ENCODE assay signal across 13 cellular contexts in the genomic region with DNA sequence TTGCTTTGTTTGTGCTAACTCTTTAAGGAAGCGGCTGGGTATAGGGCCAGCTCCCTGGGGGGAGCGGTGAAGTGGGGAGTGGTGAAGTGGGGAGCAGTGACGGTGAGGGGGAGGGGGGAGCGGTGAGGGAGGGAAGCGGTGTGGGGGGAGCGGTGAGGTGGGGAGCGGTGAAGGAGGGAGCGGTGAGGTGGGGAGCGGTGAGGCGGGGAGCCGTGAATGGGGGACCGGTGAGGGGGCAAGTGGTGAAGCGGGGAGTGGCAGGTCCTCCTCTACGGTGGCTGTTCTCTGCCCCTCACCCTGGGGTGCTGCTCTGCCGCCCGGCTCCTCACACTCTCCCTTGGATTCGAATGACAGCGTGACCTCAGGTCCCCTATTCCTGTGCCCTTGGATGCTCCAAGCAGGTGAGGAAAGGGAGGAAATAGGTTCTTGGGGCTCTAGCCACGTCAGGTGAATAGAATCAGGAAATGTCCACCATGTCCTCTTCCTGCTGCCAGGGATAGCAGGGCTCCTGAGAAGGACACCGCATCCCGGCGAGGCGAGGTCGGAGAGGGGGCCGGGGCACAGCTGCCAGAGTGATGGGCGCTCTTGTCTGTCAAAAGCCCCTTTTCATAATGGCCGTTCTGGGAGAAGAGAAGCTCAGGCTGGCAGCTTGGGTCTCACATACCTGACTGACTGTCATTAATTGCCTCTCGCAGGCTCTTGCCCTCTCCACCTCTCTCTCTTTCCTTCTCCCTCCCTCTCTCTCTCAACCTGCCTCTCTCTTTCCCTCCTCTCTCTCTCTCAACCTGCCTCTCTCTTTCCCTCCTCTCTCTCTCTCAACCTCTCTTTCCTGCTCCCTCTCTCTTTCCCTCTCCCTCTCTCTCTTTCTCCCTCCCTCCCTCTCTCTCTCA.
DNase-seq lines count a peak whose midpoint lies in the region; ATAC-seq, FAIRE-seq and TF ChIP-seq lines count a peak whose summit lies in the region.
"Had no signal": no experiment of that assay in that cellular context is flagged by ENCODE, and none has a peak within 500 bp of the region (broad histone marks: within the 10 kb centered on the region; RNA-seq: fewer than 3 reads in every experiment).

No MANE protein-coding gene starts in this region.

- no peak for TF ChIP-seq RAD21 in GM12878 (IDR thresholded peaks at IDR 0.05; ENCODE audit: insufficient read depth, low read depth, low read length)

- no peaks in the 10 kb centered on the region for H3K4me1 ChIP-seq in HEK293 (ENCODE audit: control insufficient read depth, insufficient read depth, low read length)
- H3K4me1 ChIP-seq in GM12878 (ENCODE audit: control insufficient read depth, insufficient read depth, low read length) = no peaks in the 10 kb centered on the region; the same call in 1 of the 2 replicates
- H3K4me1 ChIP-seq in naive thymus-derived CD4-positive, alpha-beta T cell (ENCODE audit: control insufficient read depth in 2 of 2, insufficient read depth in 2 of 2, low read length in 2 of 2) = no peaks in the 10 kb centered on the region
- H3K4me1 ChIP-seq in MM.1S (ENCODE audit: low read length) = no peaks in the 10 kb centered on the region
- H3K4me1 ChIP-seq: esophagus muscularis mucosa, testis had no signal

- POLR2A ChIA-PET in HEK293 (lab: Yijun Ruan, JAX) = interaction anchor here (0.6 kb wide), 2 partner anchors 90 to 351 kb away, joined by 4 to 8 read pairs; no protein-coding TSS in a partner anchor
- POLR2A ChIA-PET in GM12878 (lab: Charles Lee) = no interaction called here
- POLR2A ChIA-PET in naive thymus-derived CD4-positive, alpha-beta T cell (lab: Charles Lee) = interaction anchor here (0.7 kb wide), 1 partner anchor 1450 kb away, joined by 3 read pairs; no protein-coding TSS in a partner anchor

- H3F3A ChIP-seq in MM.1S (ENCODE audit: insufficient read depth, low read length) = no peaks in the 10 kb centered on the region

- H2AFZ ChIP-seq in GM12878 (ENCODE audit: control insufficient read depth, low read depth, low read length) = no peak overlapping the region
- H2AFZ ChIP-seq in MM.1S (ENCODE audit: low read length) = no peak overlapping the region

- H3K9me3 Mint-ChIP-seq in naive thymus-derived CD4-positive, alpha-beta T cell = no peaks in the 10 kb centered on the region
- H3K9me3 Mint-ChIP-seq: T-helper 1 cell treated with Interleukin-12 subunit alpha and Interleukin-12 subunit beta and Interleukin-4 antibody, amounts not matched to agents 30 μg/mL and 1 μg/mL, for 36 hours had no signal

- ATAC-seq in GM12878 (peak; percentile 12; the same call in 1 of the 3 replicates), HG02884 (IDR thresholded peaks at IDR 0.05; ENCODE audit: unreplicated experiment) (no peak), HG03378 (IDR thresholded peaks at IDR 0.05; ENCODE audit: unreplicated experiment) (no peak)
- ATAC-seq in naive thymus-derived CD4-positive, alpha-beta T cell = peak; percentile 53

- RAD21 ChIA-PET in GM12878 (lab: Charles Lee; ENCODE audit: unreplicated experiment) = no interaction called here

- no peaks in the 10 kb centered on the region for H3K9me3 ChIP-seq in HEK293 (ENCODE audit: control insufficient read depth, insufficient read depth, low read depth, low read length)
- no peaks in the 10 kb centered on the region for H3K9me3 ChIP-seq in GM12878 (replicated peaks; ENCODE audit: control insufficient read depth, insufficient read depth, low read length)
- H3K9me3 ChIP-seq in naive thymus-derived CD4-positive, alpha-beta T cell (ENCODE audit: control insufficient read depth in 2 of 3, low read length in 3 of 3) = no peaks in the 10 kb centered on the region
- no peaks in the 10 kb centered on the region for H3K9me3 ChIP-seq in MM.1S (replicated peaks; ENCODE audit: insufficient read depth, low read length)
- H3K9me3 ChIP-seq: esophagus muscularis mucosa, testis had no signal

- H3K79me2 ChIP-seq in GM12878 (ENCODE audit: control insufficient read depth, insufficient read depth, low read length) (no peaks in the 10 kb centered on the region), MM.1S (ENCODE audit: low read length) (no peaks in the 10 kb centered on the region)

- FAIRE-seq in GM12878 (lab: Jason Lieb, UNC) = no peak

- peak; percentile 22 for DNase-seq in DMS153 (lab: John Stamatoyannopoulos, UW)
- no peak for DNase-seq in GM12878 (ENCODE audit: low read depth, low spot score)
- DNase-seq in naive thymus-derived CD4-positive, alpha-beta T cell = no peak
- no peak for DNase-seq in SKM-1 treated with dmso at 0.1 percent for 144 hours (lab: John Stamatoyannopoulos, UW; ENCODE audit: unreplicated experiment)
- DNase-seq in MM.1S = no peak
- DNase-seq: CD4-positive, CD25-positive, alpha-beta regulatory T cell; testis had no signal

- H3K9ac ChIP-seq in GM12878 (ENCODE audit: control insufficient read depth, insufficient read depth, low read length) (no peak overlapping the region), MM.1S (ENCODE audit: low read length) (no peak overlapping the region)

- 43% methylated on average over 17 of the region's 28 CpGs for WGBS in GM12878 (ENCODE audit: insufficient coverage, insufficient replicate concordance, low lambda C conversion rate, missing lambda C conversion rate)

- H3K4me1 Mint-ChIP-seq in naive thymus-derived CD4-positive, alpha-beta T cell = peaks cover 0 to 16% (median 5%) of the 10 kb centered on the region in 7 donors

- in situ Hi-C loops in GM12878 (cut with MboI) = no loop called here

- CTCF ChIA-PET in HEK293 (lab: Yijun Ruan, JAX) = interaction anchor here (0.5 to 0.8 kb wide), 2 partner anchors 22 to 389 kb away, joined by 3 to 4 read pairs; no protein-coding TSS in a partner anchor
- CTCF ChIA-PET in GM12878 (lab: Yijun Ruan, JAX) = no interaction called here
- CTCF ChIA-PET in naive thymus-derived CD4-positive, alpha-beta T cell (lab: Charles Lee) = no interaction called here

- SMC1A ChIA-PET in GM12878 (lab: Charles Lee; ENCODE audit: uncharacterized antibody, unreplicated experiment) = interaction anchor here (0.5 kb wide), 1 partner anchor 391 kb away, joined by 3 read pairs; no protein-coding TSS in a partner anchor

- H4K20me1 ChIP-seq in GM12878 (ENCODE audit: control insufficient read depth, insufficient read depth) = no peaks in the 10 kb centered on the region
- H4K20me1 ChIP-seq in MM.1S (ENCODE audit: insufficient read depth, low read length) = no peaks in the 10 kb centered on the region

- H3K9me2 ChIP-seq in MM.1S (replicated peaks; ENCODE audit: insufficient read depth, low read length) = no peaks in the 10 kb centered on the region

- H3K27me3 Mint-ChIP-seq in naive thymus-derived CD4-positive, alpha-beta T cell = peaks cover 11 to 33% (median 29%) of the 10 kb centered on the region in 5 donors

- H3K4me3 ChIP-seq in HEK293 (ENCODE audit: low read depth, low read length) (no peak overlapping the region), GM12878 (no peak overlapping the region), MM.1S (ENCODE audit: low read length) (no peak overlapping the region)
- no peak overlapping the region for H3K4me3 ChIP-seq in naive thymus-derived CD4-positive, alpha-beta T cell (ENCODE audit: low read length)
- H3K4me3 ChIP-seq: esophagus muscularis mucosa, testis had no signal

- no peaks in the 10 kb centered on the region for H3K36me3 Mint-ChIP-seq in naive thymus-derived CD4-positive, alpha-beta T cell
- H3K36me3 Mint-ChIP-seq: CD4-positive, CD25-positive, alpha-beta regulatory T cell had no signal

- H3K4me3 Mint-ChIP-seq in naive thymus-derived CD4-positive, alpha-beta T cell = peak overlapping the region in 3 of 10 donors; percentile 26 to 57 (median 39)
- H3K4me3 Mint-ChIP-seq: CD4-positive, CD25-positive, alpha-beta regulatory T cell; T-helper 1 cell treated with Interleukin-12 subunit alpha and Interleukin-12 subunit beta and Interleukin-4 antibody, amounts not matched to agents 30 μg/mL and 1 μg/mL, for 36 hours had no signal

- H3K36me3 ChIP-seq in HEK293 (ENCODE audit: control insufficient read depth in 2 of 2, insufficient read depth in 1 of 2, low read length in 2 of 2) = no peaks in the 10 kb centered on the region
- H3K36me3 ChIP-seq in GM12878 (ENCODE audit: control insufficient read depth in 2 of 2, insufficient read depth in 2 of 2, low read length in 1 of 2) = no peaks in the 10 kb centered on the region
- H3K36me3 ChIP-seq in naive thymus-derived CD4-positive, alpha-beta T cell (ENCODE audit: control insufficient read depth in 2 of 3, insufficient read depth in 3 of 3, low read length in 3 of 3) = no peaks in the 10 kb centered on the region
- no peaks in the 10 kb centered on the region for H3K36me3 ChIP-seq in MM.1S (replicated peaks; ENCODE audit: insufficient read depth, low read length)
- H3K36me3 ChIP-seq: esophagus muscularis mucosa had no signal

- H3K27ac Mint-ChIP-seq in naive thymus-derived CD4-positive, alpha-beta T cell = peak overlapping the region in 1 of 9 donors; percentile 51
- H3K27ac Mint-ChIP-seq: T-helper 1 cell treated with Interleukin-12 subunit alpha and Interleukin-12 subunit beta and Interleukin-4 antibody, amounts not matched to agents 30 μg/mL and 1 μg/mL, for 36 hours had no signal

- BruUV-seq in GM12878 (replicated peaks; lab: Mats Ljungman, UMichigan) = no TSS peak

- no peak overlapping the region for H3K27ac ChIP-seq in HEK293 (ENCODE audit: extremely low read depth, low read depth, low read length)
- no peak overlapping the region for H3K27ac ChIP-seq in GM12878 (ENCODE audit: control insufficient read depth, insufficient read depth)
- H3K27ac ChIP-seq in naive thymus-derived CD4-positive, alpha-beta T cell (ENCODE audit: low read depth, low read length) = no peak overlapping the region
- no peak overlapping the region for H3K27ac ChIP-seq in MM.1S (ENCODE audit: low read length)
- H3K27ac ChIP-seq: esophagus muscularis mucosa, HL-60, testis had no signal

- no peak for TF ChIP-seq POLR2A in GM12878 (IDR thresholded peaks at IDR 0.05; ENCODE audit: low read depth, low read length)

- intact Hi-C loops in GM12878 (cut with micrococcal nuclease; ENCODE audit: unreplicated experiment) = no loop called here
- intact Hi-C loops in naive thymus-derived CD4-positive, alpha-beta T cell (cut with micrococcal nuclease) = no loop called here

- no peak for TF ChIP-seq CTCF in HEK293 (tag by site-specific recombination; IDR thresholded peaks at IDR 0.05)
- no peak for TF ChIP-seq CTCF in GM12878 (IDR thresholded peaks at IDR 0.05 in 2 of 3, conservative IDR thresholded peaks at IDR 0.05 in 1 of 3; ENCODE audit: control insufficient read depth in 2 of 3, extremely low read depth in 1 of 3, insufficient read depth in 1 of 3, low read depth in 3 of 3, low read length in 3 of 3)
- TF ChIP-seq CTCF in MM.1S (IDR thresholded peaks at IDR 0.05; ENCODE audit: low read length) = no peak

- H3K4me2 ChIP-seq in GM12878 (ENCODE audit: control insufficient read depth, insufficient read depth) (no peak overlapping the region), MM.1S (ENCODE audit: low read depth, low read length) (no peak overlapping the region)

- no peak for TF ChIP-seq EP300 in GM12878 (IDR thresholded peaks at IDR 0.05; ENCODE audit: borderline replicate concordance in 1 of 2, control insufficient read depth in 1 of 2, low read depth in 2 of 2, low read length in 2 of 2)

- H3K27me3 ChIP-seq in GM12878 (replicated peaks in 1 of 2; ENCODE audit: control insufficient read depth in 2 of 2, insufficient read depth in 2 of 2, low read length in 1 of 2) (no peaks in the 10 kb centered on the region; a peak in 1 of 4 replicates), MM.1S (replicated peaks; ENCODE audit: insufficient read depth, low read length) (no peaks in the 10 kb centered on the region)
- H3K27me3 ChIP-seq in naive thymus-derived CD4-positive, alpha-beta T cell (ENCODE audit: control insufficient read depth in 2 of 2, insufficient read depth in 2 of 2, low read length in 2 of 2) = no peaks in the 10 kb centered on the region
- H3K27me3 ChIP-seq: testis had no signal

Comparison
In these comparisons a context has a peak if more than half of its experiments do, and no peak if none do; other contexts are left out.
1. ATAC-seq: peak in GM12878 (single experiment) and naive thymus-derived CD4-positive, alpha-beta T cell (single experiment); none in HG02884 (single experiment) and HG03378 (single experiment).